ENCODE assay signal across 20 cellular contexts in the genomic region with DNA sequence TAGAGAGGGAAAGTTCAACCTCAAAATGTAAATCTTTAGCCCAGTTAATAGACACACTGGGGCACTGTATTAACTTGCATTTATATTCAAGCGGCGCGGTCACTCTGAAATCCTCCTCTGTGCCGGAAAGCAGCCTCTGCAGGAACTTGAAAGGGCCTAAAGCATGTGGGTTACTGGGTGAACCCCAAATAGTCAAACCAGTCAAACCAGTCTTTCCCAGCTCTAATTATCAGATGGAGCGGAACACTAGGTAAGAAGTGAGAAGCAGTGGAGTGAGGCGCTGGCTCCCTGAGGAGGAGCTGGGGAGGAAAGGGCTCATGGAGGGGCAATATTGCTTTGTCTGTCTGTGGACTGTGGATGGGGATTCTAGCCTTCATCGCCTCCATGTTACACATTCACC.
A peak's percentile ranks its signal among the peaks of the same experiment; 100 is the strongest.
DNase-seq lines count a peak whose midpoint lies in the region; ATAC-seq, FAIRE-seq and TF ChIP-seq lines count a peak whose summit lies in the region.
"Had no signal": no experiment of that assay in that cellular context is flagged by ENCODE, and none has a peak within 500 bp of the region (broad histone marks: within the 10 kb centered on the region; RNA-seq: fewer than 3 reads in every experiment).

No MANE protein-coding gene starts in this region.

- no peak overlapping the region for H4K8ac ChIP-seq in H1 (ENCODE audit: extremely low read depth, insufficient read depth, low read length)

- H3K9me3 Mint-ChIP-seq in activated T-helper 1 cell treated with anti-CD3 and anti-CD28 coated beads, Interleukin-12 subunit alpha, Interleukin-12 subunit beta, Interleukin-2, Interleukin-4 antibody, amounts not matched to agents 30 ng/mL and 10 ng/mL and 1 ng/mL, durations not matched to agents 14 hours and 24 hours and 36 hours: no peaks in the 10 kb centered on the region
- H3K9me3 Mint-ChIP-seq: T-helper 2 cell treated with Interferon-gamma antibody and Interleukin-4, amounts not matched to agents 5 μg/mL and 100 μg/mL, for 36 hours had no signal

- no peaks in the 10 kb centered on the region for H3K79me1 ChIP-seq in H1 (ENCODE audit: low read depth, low read length)

- H3K36me3 ChIP-seq in H1 (ENCODE audit: control insufficient read depth in 2 of 4, insufficient read depth in 4 of 4, low read length in 3 of 4) (no peaks in the 10 kb centered on the region), kidney (ENCODE audit: control insufficient read depth in 1 of 2, insufficient read depth in 2 of 2, low read length in 2 of 2) (no peaks in the 10 kb centered on the region), rectal smooth muscle tissue (ENCODE audit: control insufficient read depth, insufficient read depth, low read length) (no peaks in the 10 kb centered on the region)

- H3K27ac Mint-ChIP-seq in activated T-helper 1 cell treated with anti-CD3 and anti-CD28 coated beads, Interleukin-12 subunit alpha, Interleukin-12 subunit beta, Interleukin-2, Interleukin-4 antibody, amounts not matched to agents 30 ng/mL and 10 ng/mL and 1 ng/mL, durations not matched to agents 14 hours and 24 hours and 36 hours: no peak overlapping the region
- H3K27ac Mint-ChIP-seq: T-helper 2 cell treated with Interferon-gamma antibody and Interleukin-4, amounts not matched to agents 5 μg/mL and 100 μg/mL, for 36 hours had no signal

- no peak overlapping the region for H3K9ac ChIP-seq in H1 (replicated peaks in 1 of 4; ENCODE audit: extremely low read depth in 1 of 4, low read depth in 3 of 4, low read length in 3 of 4)
- peak overlapping the region in 1 of 2 donors; percentile 8 for H3K9ac ChIP-seq in kidney (ENCODE audit: low read length in 2 of 2)
- H3K9ac ChIP-seq in rectal smooth muscle tissue (ENCODE audit: low read length): no peak overlapping the region

- no peaks in the 10 kb centered on the region for H3K79me2 ChIP-seq in H1 (ENCODE audit: control insufficient read depth in 1 of 2, insufficient read depth in 2 of 2, low read length in 2 of 2)

- no peak overlapping the region for H4K91ac ChIP-seq in H1 (replicated peaks; ENCODE audit: insufficient read length, low read length)

- H2AFZ ChIP-seq in H1 (ENCODE audit: low read length): no peak overlapping the region

- TF ChIP-seq RAD21 in H1 (IDR thresholded peaks at IDR 0.05 in 1 of 2, conservative IDR thresholded peaks at IDR 0.05 in 1 of 2; ENCODE audit: low read depth in 2 of 2, low read length in 2 of 2): no peak

- TF ChIP-seq CTCF in H1 (IDR thresholded peaks at IDR 0.05; ENCODE audit: control extremely low read depth in 1 of 3, insufficient read depth in 1 of 3, low read depth in 1 of 3, low read length in 3 of 3) (no peak), kidney (IDR thresholded peaks at IDR 0.05; ENCODE audit: borderline replicate concordance, extremely low read depth, insufficient read depth) (no peak)

- no peak for TF ChIP-seq EP300 in H1 (IDR thresholded peaks at IDR 0.05; ENCODE audit: borderline replicate concordance in 1 of 2, low read depth in 2 of 2, low read length in 2 of 2)

- no peak overlapping the region; the same call in 1 of the 2 replicates for H2BK20ac ChIP-seq in H1 (ENCODE audit: low read length)

- DNase-seq in HT-29 (ENCODE audit: low spot score): peak; percentile 90
- DNase-seq in H1 (ENCODE audit: low read depth in 1 of 2, low spot score in 2 of 2): no peak
- DNase-seq in kidney: no peak
- no peak for DNase-seq in activated T-helper 1 cell treated with anti-CD3 and anti-CD28 coated beads, Interleukin-12 subunit alpha, Interleukin-12 subunit beta, Interleukin-2, Interleukin-4 antibody, amounts not matched to agents 30 ng/mL and 10 ng/mL and 1 ng/mL, durations not matched to agents 14 hours and 24 hours and 36 hours (ENCODE audit: low spot score)
- DNase-seq in RPMI8226: no peak
- DNase-seq in NK-92 (lab: John Stamatoyannopoulos, UW; ENCODE audit: unreplicated experiment): no peak
- DNase-seq: activated CD4-positive, alpha-beta T cell treated with anti-CD3 and anti-CD28 coated beads for 1 hour; activated gamma-delta T cell; aorta; erythroblast; HCEC 1CT; KBM-7; mesenchymal stem cell; NCI-H2227 treated with DMSO at 0.1 percent for 48 hours; NK-92 treated with Interleukin-12 subunit alpha and Interleukin-12 subunit beta, amount 100 ng/mL, for 24 hours had no signal

- POLR2A ChIA-PET in H1 (lab: Charles Lee; ENCODE audit: partially characterized antibody): no interaction called here

- H3K56ac ChIP-seq in H1 (replicated peaks; ENCODE audit: insufficient read length, low read depth, low read length): no peak overlapping the region

- no peak for TF ChIP-seq POLR2A in H1 (IDR thresholded peaks at IDR 0.05; ENCODE audit: control extremely low read depth in 1 of 2, low read depth in 2 of 2, low read length in 2 of 2)

- H3K36me3 Mint-ChIP-seq in activated T-helper 1 cell treated with anti-CD3 and anti-CD28 coated beads, Interleukin-12 subunit alpha, Interleukin-12 subunit beta, Interleukin-2, Interleukin-4 antibody, amounts not matched to agents 30 ng/mL and 10 ng/mL and 1 ng/mL, durations not matched to agents 14 hours and 24 hours and 36 hours (ENCODE audit: low read depth): no peaks in the 10 kb centered on the region

- H2BK12ac ChIP-seq in H1 (ENCODE audit: low read depth, low read length): no peak overlapping the region

- H3K4me3 Mint-ChIP-seq in activated T-helper 1 cell treated with anti-CD3 and anti-CD28 coated beads, Interleukin-12 subunit alpha, Interleukin-12 subunit beta, Interleukin-2, Interleukin-4 antibody, amounts not matched to agents 30 ng/mL and 10 ng/mL and 1 ng/mL, durations not matched to agents 14 hours and 24 hours and 36 hours: no peak overlapping the region
- H3K4me3 Mint-ChIP-seq: T-helper 2 cell treated with Interferon-gamma antibody and Interleukin-4, amounts not matched to agents 5 μg/mL and 100 μg/mL, for 36 hours had no signal

- FAIRE-seq in H1 (lab: Jason Lieb, UNC) (no peak), kidney (lab: Jason Lieb, UNC) (peak; percentile 30)
- FAIRE-seq: GM12878 had no signal

- no peaks in the 10 kb centered on the region; a peak in 1 of 7 replicates for H3K27me3 ChIP-seq in H1 (replicated peaks in 1 of 4; ENCODE audit: control insufficient read depth in 3 of 4, extremely low read depth in 1 of 4, insufficient read depth in 3 of 4, low read length in 3 of 4)
- no peaks in the 10 kb centered on the region for H3K27me3 ChIP-seq in rectal smooth muscle tissue (ENCODE audit: control insufficient read depth, insufficient read depth, low read length)

- H3K4ac ChIP-seq in H1 (replicated peaks; ENCODE audit: insufficient read length, low read depth, low read length): no peak overlapping the region

- CTCF ChIA-PET in H1 (lab: Charles Lee; ENCODE audit: partially characterized antibody): interaction anchor here (1.4 to 2.5 kb wide), 2 partner anchors 9 to 26 kb away, joined by 3 to 16 read pairs; no protein-coding TSS in a partner anchor

- no peak overlapping the region for H2BK15ac ChIP-seq in H1 (ENCODE audit: low read length)

- no peaks in the 10 kb centered on the region for H3K4me1 Mint-ChIP-seq in activated T-helper 1 cell treated with anti-CD3 and anti-CD28 coated beads, Interleukin-12 subunit alpha, Interleukin-12 subunit beta, Interleukin-2, Interleukin-4 antibody, amounts not matched to agents 30 ng/mL and 10 ng/mL and 1 ng/mL, durations not matched to agents 14 hours and 24 hours and 36 hours (ENCODE audit: low read depth)

- H3K18ac ChIP-seq in H1 (ENCODE audit: extremely low read depth, low read length): no peak overlapping the region

- H2BK120ac ChIP-seq in H1 (replicated peaks; ENCODE audit: low read depth, low read length): peak overlapping the region; percentile 45

- no peak overlapping the region for H3K14ac ChIP-seq in H1 (ENCODE audit: insufficient read length)

- no peak overlapping the region for H2AK5ac ChIP-seq in H1 (ENCODE audit: low read depth, low read length)

- intact Hi-C loops in kidney (cut with DNase I): no loop called here
- intact Hi-C loops in activated T-helper 1 cell treated with anti-CD3 and anti-CD28 coated beads, Interleukin-12 subunit alpha, Interleukin-12 subunit beta, Interleukin-2, Interleukin-4 antibody, amounts not matched to agents 30 ng/mL and 10 ng/mL and 1 ng/mL, durations not matched to agents 14 hours and 24 hours and 36 hours (cut with micrococcal nuclease): no loop called here

- peaks cover 8 to 27% (median 24%) of the 10 kb centered on the region in 4 experiments for H3K4me1 ChIP-seq in H1 (replicated peaks in 1 of 4; ENCODE audit: control insufficient read depth in 3 of 4, insufficient read depth in 4 of 4, low read length in 3 of 4)
- peaks cover 8 to 11% of the 10 kb centered on the region in 2 donors for H3K4me1 ChIP-seq in kidney (ENCODE audit: control insufficient read depth in 1 of 2, insufficient read depth in 1 of 2, low read depth in 1 of 2, low read length in 2 of 2)
- H3K4me1 ChIP-seq in rectal smooth muscle tissue (ENCODE audit: control insufficient read depth, insufficient read depth, low read length): no peaks in the 10 kb centered on the region

- H3K23ac ChIP-seq in H1 (ENCODE audit: insufficient read length): no peak overlapping the region

- H4K5ac ChIP-seq in H1 (ENCODE audit: insufficient read length, low read depth, low read length): no peak overlapping the region

- 0 out of 2 replicates have a peak, but pooled peaks cover 2% of the 10 kb centered on the region for H3K23me2 ChIP-seq in H1 (ENCODE audit: low read depth, low read length)

- no peak for ATAC-seq in GM21423 (IDR thresholded peaks at IDR 0.05; ENCODE audit: unreplicated experiment)
- ATAC-seq: GM12878 had no signal

- H3K4me2 ChIP-seq in H1 (ENCODE audit: insufficient read depth in 1 of 2, low read depth in 2 of 2, low read length in 2 of 2): peak overlapping the region in 1 of 2 experiments; percentile 18; a peak in 2 of 4 replicates

- H3K27ac ChIP-seq in H1 (ENCODE audit: low read depth, low read length): no peak overlapping the region
- peak overlapping the region in 1 of 2 donors; percentile 29 for H3K27ac ChIP-seq in kidney (ENCODE audit: low read depth in 2 of 2, low read length in 2 of 2)
- peak overlapping the region; percentile 15 for H3K27ac ChIP-seq in rectal smooth muscle tissue (ENCODE audit: low read depth, low read length)

- no peak overlapping the region for H2BK5ac ChIP-seq in H1 (ENCODE audit: low read depth, low read length)

- H3K4me3 ChIP-seq in H1 (ENCODE audit: extremely low read depth in 1 of 4, insufficient read depth in 2 of 4, low read depth in 3 of 4, low read length in 4 of 4): no peak overlapping the region; a peak in 3 of 8 replicates
- H3K4me3 ChIP-seq in kidney (ENCODE audit: low read length in 2 of 2): peak overlapping the region; percentile 32 to 45
- H3K4me3 ChIP-seq in rectal smooth muscle tissue (ENCODE audit: low read length): no peak overlapping the region
- H3K4me3 ChIP-seq: coronary artery, GM12878 had no signal

- H3K9me3 ChIP-seq in H1 (ENCODE audit: insufficient read depth in 2 of 2, low read depth in 1 of 2, low read length in 1 of 2): no peaks in the 10 kb centered on the region
- no peaks in the 10 kb centered on the region for H3K9me3 ChIP-seq in kidney (ENCODE audit: control insufficient read depth in 1 of 2, low read length in 2 of 2)

- peaks cover 13% of the 10 kb centered on the region for H3K27me3 Mint-ChIP-seq in activated T-helper 1 cell treated with anti-CD3 and anti-CD28 coated beads, Interleukin-12 subunit alpha, Interleukin-12 subunit beta, Interleukin-2, Interleukin-4 antibody, amounts not matched to agents 30 ng/mL and 10 ng/mL and 1 ng/mL, durations not matched to agents 14 hours and 24 hours and 36 hours (ENCODE audit: insufficient read depth)

- no peaks in the 10 kb centered on the region for H4K20me1 ChIP-seq in H1 (replicated peaks in 1 of 2; ENCODE audit: control insufficient read depth in 1 of 2, insufficient read depth in 2 of 2, low read length in 2 of 2)

- WGBS in H1 (ENCODE audit: extremely low coverage in 1 of 2, insufficient coverage in 1 of 2, insufficient read length in 1 of 2, insufficient replicate concordance in 2 of 2, low coverage in 1 of 2, low lambda C conversion rate in 2 of 2, missing lambda C conversion rate in 1 of 2), 2 experiments: 68% methylated on average over 7 of the region's 7 CpGs; no CpG with 5 or more reads in 1 of the 2 experiments

Comparison
In these comparisons a context has a peak if more than half of its experiments do, and no peak if none do; other contexts are left out.
1. H3K4me3 ChIP-seq: peak in kidney (2 of 2); none in H1 (0 of 4) and rectal smooth muscle tissue (single experiment).